Comparison of ENCODE assay signal across 11 cellular contexts in the genomic region with DNA sequence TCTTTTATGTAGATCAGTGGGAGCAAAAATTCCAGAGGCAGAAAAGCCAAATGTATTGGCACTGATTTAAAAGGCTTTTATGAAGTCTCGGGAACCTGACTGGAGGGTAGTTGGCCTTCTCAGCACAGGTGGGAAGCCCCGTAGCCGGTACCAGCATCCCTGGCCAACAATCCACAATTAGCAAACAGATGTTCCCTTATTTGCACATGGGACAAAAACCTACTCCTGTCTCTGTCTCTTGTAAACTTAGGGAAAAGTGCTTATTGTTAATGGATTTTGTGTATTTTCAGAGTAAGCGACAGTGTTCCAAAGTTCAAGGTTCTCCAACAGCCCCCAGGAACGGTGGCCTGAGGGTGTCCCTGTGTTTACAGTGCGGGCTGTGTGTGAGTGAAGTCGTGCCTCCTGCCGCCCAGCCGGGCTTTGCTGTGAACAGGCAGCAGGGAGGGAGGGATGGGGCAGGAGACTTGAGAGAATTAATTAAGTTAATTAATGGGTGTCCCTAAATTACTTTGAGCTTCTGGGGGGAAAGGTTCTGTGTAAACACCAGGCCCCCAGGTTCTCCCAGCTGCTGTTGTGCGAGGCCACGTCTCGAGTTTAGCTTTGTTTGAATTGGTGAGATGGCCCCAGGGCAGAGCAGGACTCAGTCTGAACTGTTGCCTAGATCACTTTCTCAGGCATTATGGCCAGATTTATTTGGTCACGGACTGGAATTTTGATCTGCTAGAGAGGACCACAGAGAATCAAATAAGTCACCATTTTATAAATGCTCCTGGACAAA. TPM values are rescaled to one million over a fixed set of nuclear protein-coding genes. Genes with fewer than 3 reads are reported as not detected.
A peak's percentile ranks its signal among the peaks of the same experiment; 100 is the strongest.
DNase-seq lines count a peak whose midpoint lies in the region; ATAC-seq and TF ChIP-seq lines count a peak whose summit lies in the region.
"Had no signal": no experiment of that assay in that cellular context is flagged by ENCODE, and none has a peak within 500 bp of the region (broad histone marks: within the 10 kb centered on the region; RNA-seq: fewer than 3 reads in every experiment).

No MANE protein-coding gene starts in this region.

- ATAC-seq in Panc1 (no peak), HG02885 (IDR thresholded peaks at IDR 0.05; ENCODE audit: poor library complexity, unreplicated experiment) (no peak), HG02884 (IDR thresholded peaks at IDR 0.05; ENCODE audit: unreplicated experiment) (no peak)
- ATAC-seq: left lung had no signal

- H3K9me3 ChIP-seq in Panc1 (ENCODE audit: control insufficient read depth, insufficient read depth, low read depth, low read length) = no peaks in the 10 kb centered on the region
- H3K9me3 ChIP-seq: left lung had no signal

- peak overlapping the region; percentile 97 for H3K27ac ChIP-seq in Panc1 (ENCODE audit: low read length)
- peak overlapping the region; percentile 81 for H3K27ac ChIP-seq in layer of hippocampus (ENCODE audit: low read depth, low read length)
- peak overlapping the region; percentile 84 for H3K27ac ChIP-seq in temporal lobe (ENCODE audit: low read depth, low read length)
- H3K27ac ChIP-seq: left lung had no signal

- TF ChIP-seq CTCF in Panc1 (IDR thresholded peaks at IDR 0.05) = no peak

- peaks cover 70% of the 10 kb centered on the region for H3K4me1 ChIP-seq in Panc1 (ENCODE audit: control insufficient read depth, insufficient read depth, low read length)

- BruUV-seq in Panc1 (replicated peaks; lab: Mats Ljungman, UMichigan) = no TSS peak

- intact Hi-C loops in Panc1 (cut with micrococcal nuclease; ENCODE audit: unreplicated experiment) = loop anchor here (2.0 kb wide), 1 partner anchor 83 kb away; no protein-coding TSS in a partner anchor

- POLR2A ChIA-PET in Panc1 (lab: Charles Lee) = no interaction called here

- H3K4me3 ChIP-seq in Panc1 (ENCODE audit: low read depth in 2 of 2, low read length in 2 of 2) = peak overlapping the region; percentile 62 to 81
- H3K4me3 ChIP-seq: left lung had no signal

- no peaks in the 10 kb centered on the region for H3K27me3 ChIP-seq in Panc1 (ENCODE audit: control insufficient read depth, insufficient read depth, low read length)
- no peaks in the 10 kb centered on the region for H3K27me3 ChIP-seq in layer of hippocampus (ENCODE audit: control insufficient read depth, insufficient read depth, low read length)

- peak; percentile 28 for DNase-seq in activated effector memory CD4-positive, alpha-beta T cell treated with anti-CD3 and anti-CD28 coated beads, Interleukin-2, amount 50 U/mL, for 16 hours
- no peak for DNase-seq in activated effector memory CD4-positive, alpha-beta T cell treated with Interleukin-2 at 50 U/mL for 16 hours
- DNase-seq in Panc1 (ENCODE audit: low read depth, low spot score) = no peak
- DNase-seq in ACHN = no peak
- DNase-seq: dermis blood vessel endothelial cell; stimulated activated CD4-positive, alpha-beta T cell treated with anti-CD3 and anti-CD28 coated beads, Interleukin-4, amount 100 ng/mL, for 4 hours had no signal

- H3K36me3 ChIP-seq in Panc1 (ENCODE audit: control insufficient read depth, insufficient read depth, low read length) = peaks cover 2% of the 10 kb centered on the region
- H3K36me3 ChIP-seq: left lung had no signal

- CTCF ChIA-PET in Panc1 (lab: Charles Lee) = interaction anchor here (0.5 kb wide), 1 partner anchor 18 kb away, joined by 3 read pairs; no protein-coding TSS in a partner anchor

- in situ Hi-C loops in Panc1 (cut with HindIII; ENCODE audit: low pct_unique_long_range_greater_than_20kb, low sequenced_read_pairs) = no loop called here
- in situ Hi-C loops in ACHN (cut with HindIII; ENCODE audit: low pct_ligation_motif_present, low pct_unique_long_range_greater_than_20kb, low sequenced_read_pairs) = no loop called here

RNA-seq across cellular contexts. Expression of gene SYNJ2, which starts 3.9 kb away (rescaled TPM):
- 70.0 TPM for total RNA-seq in Panc1 (2021; ENCODE audit: unreplicated experiment)
- 38.7 TPM for polyA plus RNA-seq in Panc1 (2012; ENCODE audit: insufficient read length)
- 6.6 TPM for total RNA-seq in temporal lobe
